In genomic region chr4:8199594-8200301, GRCh38 we compare ENCODE assay signal across 7 cellular contexts. TPM values are rescaled to one million over a fixed set of nuclear protein-coding genes. Genes with fewer than 3 reads are reported as not detected.
DNase-seq lines count a peak whose midpoint lies in the region; TF ChIP-seq lines count a peak whose summit lies in the region.

No MANE protein-coding gene starts in this region.

- H3K4me1 Mint-ChIP-seq in activated T-helper 2 cell treated with anti-CD3 and anti-CD28 coated beads, Interferon-gamma antibody, Interleukin-2, Interleukin-4, amounts not matched to agents 10 μg/mL and 5 μg/mL and 100 μg/mL, durations not matched to agents 14 hours and 24 hours and 36 hours (ENCODE audit: low read depth): peaks cover 31% of the 10 kb centered on the region

- no peaks in the 10 kb centered on the region for H3K9me3 Mint-ChIP-seq in activated T-helper 2 cell treated with anti-CD3 and anti-CD28 coated beads, Interferon-gamma antibody, Interleukin-2, Interleukin-4, amounts not matched to agents 10 μg/mL and 5 μg/mL and 100 μg/mL, durations not matched to agents 14 hours and 24 hours and 36 hours

- no peaks in the 10 kb centered on the region for H3K9me3 ChIP-seq in suprapubic skin

- no CpG with 5 or more reads among the region's 26 CpGs for WGBS in suprapubic skin

- peaks cover 53% of the 10 kb centered on the region for H3K4me1 ChIP-seq in suprapubic skin

- H3K36me3 ChIP-seq in kidney epithelial cell (ENCODE audit: control insufficient read depth, insufficient read depth, low read length) (no peaks in the 10 kb centered on the region), suprapubic skin (no peaks in the 10 kb centered on the region)

- no peak for TF ChIP-seq EP300 in suprapubic skin (IDR thresholded peaks at IDR 0.05)

- intact Hi-C loops in activated T-helper 2 cell treated with anti-CD3 and anti-CD28 coated beads, Interferon-gamma antibody, Interleukin-2, Interleukin-4, amounts not matched to agents 10 μg/mL and 5 μg/mL and 100 μg/mL, durations not matched to agents 14 hours and 24 hours and 36 hours (cut with micrococcal nuclease): loop anchor here (1.0 to 5.0 kb wide), 3 partner anchors 29 to 1542 kb away; no protein-coding TSS in a partner anchor

- peak overlapping the region; percentile 90 for H3K4me3 Mint-ChIP-seq in activated T-helper 2 cell treated with anti-CD3 and anti-CD28 coated beads, Interferon-gamma antibody, Interleukin-2, Interleukin-4, amounts not matched to agents 10 μg/mL and 5 μg/mL and 100 μg/mL, durations not matched to agents 14 hours and 24 hours and 36 hours (ENCODE audit: low read depth)

- H3K27ac ChIP-seq in suprapubic skin: peak overlapping the region; percentile 65

- TF ChIP-seq CTCF in kidney epithelial cell (IDR thresholded peaks at IDR 0.05; ENCODE audit: insufficient read depth, low read length, poor library complexity, severe bottlenecking) (no peak), suprapubic skin (IDR thresholded peaks at IDR 0.05) (no peak)

- TF ChIP-seq POLR2A in suprapubic skin (IDR thresholded peaks at IDR 0.05): no peak

- no peaks in the 10 kb centered on the region for H3K36me3 Mint-ChIP-seq in activated T-helper 2 cell treated with anti-CD3 and anti-CD28 coated beads, Interferon-gamma antibody, Interleukin-2, Interleukin-4, amounts not matched to agents 10 μg/mL and 5 μg/mL and 100 μg/mL, durations not matched to agents 14 hours and 24 hours and 36 hours (ENCODE audit: low read depth)

- peak overlapping the region; percentile 40 for H3K4me3 ChIP-seq in kidney epithelial cell (ENCODE audit: low read depth, low read length)
- peak overlapping the region; percentile 48 for H3K4me3 ChIP-seq in suprapubic skin

- H3K27ac Mint-ChIP-seq in activated T-helper 2 cell treated with anti-CD3 and anti-CD28 coated beads, Interferon-gamma antibody, Interleukin-2, Interleukin-4, amounts not matched to agents 10 μg/mL and 5 μg/mL and 100 μg/mL, durations not matched to agents 14 hours and 24 hours and 36 hours: peak overlapping the region; percentile 81

- H3K27me3 ChIP-seq in kidney epithelial cell (ENCODE audit: control insufficient read depth, insufficient read depth, low read length) (peaks cover 5% of the 10 kb centered on the region), suprapubic skin (no peaks in the 10 kb centered on the region)

- H3K27me3 Mint-ChIP-seq in activated T-helper 2 cell treated with anti-CD3 and anti-CD28 coated beads, Interferon-gamma antibody, Interleukin-2, Interleukin-4, amounts not matched to agents 10 μg/mL and 5 μg/mL and 100 μg/mL, durations not matched to agents 14 hours and 24 hours and 36 hours (ENCODE audit: low read depth): peaks cover 7% of the 10 kb centered on the region

- DNase-seq in HuH-7.5 (ENCODE audit: low spot score): peak; percentile 67
- no peak for DNase-seq in activated T-helper 2 cell treated with anti-CD3 and anti-CD28 coated beads, Interferon-gamma antibody, Interleukin-2, Interleukin-4, amounts not matched to agents 10 μg/mL and 5 μg/mL and 100 μg/mL, durations not matched to agents 14 hours and 24 hours and 36 hours (ENCODE audit: low spot score)
- no peak for DNase-seq in kidney epithelial cell (ENCODE audit: low read depth)
- no peak for DNase-seq in suprapubic skin (ENCODE audit: low spot score in 2 of 2)
- DNase-seq in inferior parietal cortex (ENCODE audit: extremely low spot score): no peak
- no peak for DNase-seq in DMS153 treated with DMSO at 0.1 percent for 48 hours (lab: John Stamatoyannopoulos, UW; ENCODE audit: unreplicated experiment)
- DNase-seq in GM19240 (ENCODE audit: insufficient read length, low spot score): no peak

RNA-seq across cellular contexts. Expression of gene SH3TC1, which starts 0.7 kb away (rescaled TPM):
- total RNA-seq in activated T-helper 2 cell treated with anti-CD3 and anti-CD28 coated beads, Interferon-gamma antibody, Interleukin-2, Interleukin-4, amounts not matched to agents 10 μg/mL and 5 μg/mL and 100 μg/mL, durations not matched to agents 14 hours and 24 hours and 36 hours: 14.2 and 14.8 TPM in 2 replicates
- total RNA-seq in kidney epithelial cell (18.9 and 30.5 TPM in 2 replicates), suprapubic skin (10 to 100 TPM in 2 of 4 donors, 1 to 10 TPM in 2; 6.3 to 15.1 (median 9.9) TPM)

RNA-seq across cellular contexts. Expression of gene ABLIM2, which starts 41.1 kb away (rescaled TPM):
- 0.32 and 0.60 TPM in 2 replicates for total RNA-seq in activated T-helper 2 cell treated with anti-CD3 and anti-CD28 coated beads, Interferon-gamma antibody, Interleukin-2, Interleukin-4, amounts not matched to agents 10 μg/mL and 5 μg/mL and 100 μg/mL, durations not matched to agents 14 hours and 24 hours and 36 hours
- 1.3 and 7.2 TPM in 2 replicates for total RNA-seq in kidney epithelial cell
- 10 to 100 TPM; 11.2 to 16.9 (median 13.3) TPM for total RNA-seq in suprapubic skin
